ENCODE assay signal across 29 cellular contexts in genomic region chr2:109391243-109391642, GRCh38.
"Had no signal": no experiment of that assay in that cellular context is flagged by ENCODE, and none has a peak within 500 bp of the region (broad histone marks: within the 10 kb centered on the region; RNA-seq: fewer than 3 reads in every experiment).

No MANE protein-coding gene starts in this region.

- H3K9me3 ChIP-seq: ascending aorta had no signal

- H3K27me3 ChIP-seq: ascending aorta had no signal

- H3K36me3 ChIP-seq: ascending aorta, cardiac muscle cell had no signal

- H3K27ac ChIP-seq: ascending aorta, cardiac muscle cell, VCaP had no signal

- FAIRE-seq: TTC549 had no signal

- ATAC-seq: activated CD8-positive, alpha-beta T cell treated with anti-CD3 and anti-CD28 coated beads for 36 hours; activated naive CD8-positive, alpha-beta T cell treated with anti-CD3 and anti-CD28 coated beads, Interleukin-2, amount 50 U/mL, for 24 hours; activated T-cell treated with anti-CD3 and anti-CD28 coated beads, Interleukin-2, amount 50 U/mL, for 4 hours; activated T-cell treated with anti-CD3 and anti-CD28 coated beads, Interleukin-2, amount 50 U/mL, for 72 hours; activated T-helper 17 cell treated with anti-CD3 and anti-CD28 coated beads, Interleukin-2, amount 50 U/mL, for 72 hours had no signal

- DNase-seq: activated B cell treated with CpG ODN at 0.5 μM for 24 hours; activated CD4-positive, alpha-beta memory T cell treated with anti-CD3 and anti-CD28 coated beads for 36 hours; activated CD4-positive, alpha-beta T cell treated with anti-CD3 and anti-CD28 coated beads for 4 hours; activated CD4-positive, alpha-beta T cell treated with anti-CD3 and anti-CD28 coated beads, Interleukin-2, amount 10 ng/mL, durations not matched to agents 24 days and 14 days; activated CD4-positive, alpha-beta T cell treated with anti-CD3 and anti-CD28 coated beads, Interleukin-2, amount 50 U/mL, for 1 hour; activated CD4-positive, alpha-beta T cell treated with anti-CD3 and anti-CD28 coated beads, Interleukin-2, amount 50 U/mL, for 4 hours; activated CD4-positive, CD25-positive, alpha-beta regulatory T cell treated with anti-CD3 and anti-CD28 coated beads, Interleukin-2, amount 50 U/mL, for 72 hours; activated CD8-positive, alpha-beta memory T cell treated with anti-CD3 and anti-CD28 coated beads, Interleukin-2, amount 50 U/mL, for 4 hours; activated CD8-positive, alpha-beta T cell treated with anti-CD3 and anti-CD28 coated beads for 36 hours; activated gamma-delta T cell; activated naive CD4-positive, alpha-beta T cell treated with anti-CD3 and anti-CD28 coated beads, Interleukin-2, amount 10 ng/mL, durations not matched to agents 7 days and 5 days; activated naive CD4-positive, alpha-beta T cell treated with Interleukin-2 at 50 U/mL for 16 hours; activated naive CD8-positive, alpha-beta T cell treated with anti-CD3 and anti-CD28 coated beads, Interleukin-2, amount 10 ng/mL, durations not matched to agents 7 days and 5 days; activated naive CD8-positive, alpha-beta T cell treated with anti-CD3 and anti-CD28 coated beads, Interleukin-2, amount 50 U/mL, for 24 hours; activated T-cell treated with anti-CD3 and anti-CD28 coated beads for 4 hours; activated T-cell treated with anti-CD3 and anti-CD28 coated beads, Interleukin-2, amount 50 U/mL, for 1 hour; activated T-cell treated with anti-CD3 and anti-CD28 coated beads, Interleukin-2, amount 50 U/mL, for 4 hours; activated T-cell treated with anti-CD3 and anti-CD28 coated beads, Interleukin-2, amount 50 U/mL, for 72 hours; amygdala; anterior cingulate cortex; caudate nucleus; T-helper 1 cell; T-helper 2 cell; T-helper 9 cell had no signal

- H3K4me1 ChIP-seq: ascending aorta had no signal

- H3K4me3 ChIP-seq: ascending aorta, cardiac muscle cell had no signal
